In the genomic region with DNA sequence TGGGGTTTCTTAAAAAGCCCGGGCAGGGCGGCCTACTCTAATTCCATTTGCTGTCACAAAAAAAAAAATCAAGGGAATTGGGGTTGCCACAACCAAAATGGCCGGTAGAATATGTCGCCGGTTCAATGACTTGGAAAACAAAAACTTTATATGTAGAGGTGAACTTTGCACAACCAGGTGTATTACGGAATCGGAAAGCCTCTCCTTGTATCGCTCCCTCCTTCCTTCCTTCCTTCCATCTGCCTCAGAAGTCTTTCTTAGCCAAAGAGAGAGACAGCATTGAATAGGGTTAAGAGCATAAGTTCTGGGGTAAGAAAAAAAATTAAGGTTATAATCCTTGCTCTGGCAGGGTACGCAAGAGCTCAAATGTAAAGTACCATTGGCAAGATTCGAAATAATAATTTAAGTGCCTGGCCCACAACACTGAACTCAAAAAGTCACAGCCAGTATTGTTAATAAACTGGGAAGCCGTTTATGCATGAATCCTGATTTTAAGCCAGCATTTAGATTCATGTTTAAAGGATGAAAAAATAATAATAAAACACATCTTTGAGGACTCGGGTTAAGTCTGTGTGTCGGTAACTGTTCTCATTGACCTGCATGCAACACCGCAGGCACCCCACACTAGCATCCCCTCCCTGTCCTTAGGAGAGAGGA, we compare ENCODE assay signal across 1 cellular context.
TF ChIP-seq lines count a peak whose summit lies in the region.

No MANE protein-coding gene starts in this region.

TF ChIP-seq in HepG2, 621 proteins besides CTCF, POLR2A, EP300 and RAD21 (continued from another document and continues in another):
- peak; percentile 99 for TF ChIP-seq ZBTB40 (IDR thresholded peaks at IDR 0.05)
- TF ChIP-seq ZBTB40 (CRISPR knock-in tag; IDR thresholded peaks at IDR 0.05) = peak; percentile 99
- no peak for TF ChIP-seq AHR (CRISPR knock-in tag; IDR thresholded peaks at IDR 0.05)
- peak; percentile 32; the same call in 1 of the 2 replicates for TF ChIP-seq HCFC1 (IDR thresholded peaks at IDR 0.05; ENCODE audit: low read depth, low read length)
- TF ChIP-seq MTA1 (CRISPR knock-in tag; IDR thresholded peaks at IDR 0.05; ENCODE audit: borderline replicate concordance) = no peak
- 0 out of 2 replicates have a peak, but pooled peaks have one; percentile 2 for TF ChIP-seq PAXIP1 (CRISPR knock-in tag; conservative IDR thresholded peaks at IDR 0.05)
- TF ChIP-seq TRIM22 (IDR thresholded peaks at IDR 0.05) = no peak
- TF ChIP-seq, protein P1, sequence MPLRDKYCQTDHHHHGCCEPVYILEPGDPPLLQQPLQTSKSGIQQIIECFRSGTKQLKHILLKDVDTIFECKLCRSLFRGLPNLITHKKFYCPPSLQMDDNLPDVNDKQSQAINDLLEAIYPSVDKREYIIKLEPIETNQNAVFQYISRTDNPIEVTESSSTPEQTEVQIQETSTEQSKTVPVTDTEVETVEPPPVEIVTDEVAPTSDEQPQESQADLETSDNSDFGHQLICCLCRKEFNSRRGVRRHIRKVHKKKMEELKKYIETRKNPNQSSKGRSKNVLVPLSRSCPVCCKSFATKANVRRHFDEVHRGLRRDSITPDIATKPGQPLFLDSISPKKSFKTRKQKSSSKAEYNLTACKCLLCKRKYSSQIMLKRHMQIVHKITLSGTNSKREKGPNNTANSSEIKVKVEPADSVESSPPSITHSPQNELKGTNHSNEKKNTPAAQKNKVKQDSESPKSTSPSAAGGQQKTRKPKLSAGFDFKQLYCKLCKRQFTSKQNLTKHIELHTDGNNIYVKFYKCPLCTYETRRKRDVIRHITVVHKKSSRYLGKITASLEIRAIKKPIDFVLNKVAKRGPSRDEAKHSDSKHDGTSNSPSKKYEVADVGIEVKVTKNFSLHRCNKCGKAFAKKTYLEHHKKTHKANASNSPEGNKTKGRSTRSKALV (CRISPR knock-in tag; IDR thresholded peaks at IDR 0.05) = peak; percentile 0; the same call in 1 of the 2 replicates
- no peak for TF ChIP-seq ZKSCAN5 (CRISPR knock-in tag; IDR thresholded peaks at IDR 0.05)
- TF ChIP-seq JUNB (CRISPR knock-in tag; IDR thresholded peaks at IDR 0.05; ENCODE audit: borderline replicate concordance) = no peak
- TF ChIP-seq BRCA1 (CRISPR knock-in tag; IDR thresholded peaks at IDR 0.05) = no peak
- no peak for TF ChIP-seq SRSF4 (IDR thresholded peaks at IDR 0.05; ENCODE audit: low read depth, low read length, poor library complexity, severe bottlenecking)
- TF ChIP-seq, protein P2, sequence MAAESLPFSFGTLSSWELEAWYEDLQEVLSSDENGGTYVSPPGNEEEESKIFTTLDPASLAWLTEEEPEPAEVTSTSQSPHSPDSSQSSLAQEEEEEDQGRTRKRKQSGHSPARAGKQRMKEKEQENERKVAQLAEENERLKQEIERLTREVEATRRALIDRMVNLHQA (CRISPR knock-in tag; IDR thresholded peaks at IDR 0.05) = no peak
- no peak; the same call in 1 of the 2 replicates for TF ChIP-seq RORA (CRISPR knock-in tag; IDR thresholded peaks at IDR 0.05)
- TF ChIP-seq SIN3A (IDR thresholded peaks at IDR 0.05; ENCODE audit: borderline replicate concordance, low read depth, low read length) = no peak
- TF ChIP-seq NFIB (CRISPR knock-in tag; IDR thresholded peaks at IDR 0.05; ENCODE audit: borderline replicate concordance) = 0 out of 2 replicates have a peak, but pooled peaks have one; percentile 55
- TF ChIP-seq SP1 (IDR thresholded peaks at IDR 0.05) = no peak
- TF ChIP-seq SP1 (CRISPR knock-in tag; IDR thresholded peaks at IDR 0.05) = no peak
- no peak for TF ChIP-seq ATF7-NPFF (CRISPR knock-in tag; IDR thresholded peaks at IDR 0.05; ENCODE audit: low read depth)
- no peak for TF ChIP-seq ZNF614 (CRISPR knock-in tag; IDR thresholded peaks at IDR 0.05; ENCODE audit: borderline replicate concordance)
- TF ChIP-seq JUN (CRISPR knock-in tag; IDR thresholded peaks at IDR 0.05) = no peak
- TF ChIP-seq ATF5 (CRISPR knock-in tag; IDR thresholded peaks at IDR 0.05; ENCODE audit: low read depth) = no peak
- TF ChIP-seq, protein P3, sequence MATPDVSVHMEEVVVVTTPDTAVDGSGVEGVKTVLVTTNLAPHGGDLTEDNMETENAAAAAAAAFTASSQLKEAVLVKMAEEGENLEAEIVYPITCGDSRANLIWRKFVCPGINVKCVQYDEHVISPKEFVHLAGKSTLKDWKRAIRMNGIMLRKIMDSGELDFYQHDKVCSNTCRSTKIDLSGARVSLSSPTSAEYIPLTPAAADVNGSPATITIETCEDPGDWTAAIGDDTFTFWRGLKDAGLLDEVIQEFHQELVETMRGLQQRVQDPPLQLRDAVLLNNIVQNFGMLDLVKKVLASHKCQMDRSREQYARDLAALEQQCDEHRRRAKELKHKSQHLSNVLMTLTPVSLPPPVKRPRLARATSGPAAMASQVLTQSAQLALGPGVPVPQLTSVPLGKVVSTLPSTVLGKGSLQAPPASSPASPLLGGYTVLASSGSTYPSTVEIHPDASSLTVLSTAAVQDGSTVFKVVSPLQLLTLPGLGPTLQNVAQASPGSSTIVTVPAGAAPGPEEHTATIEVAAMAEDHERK (CRISPR knock-in tag; IDR thresholded peaks at IDR 0.05; ENCODE audit: low read depth) = no peak
- no peak for TF ChIP-seq CBX1 (IDR thresholded peaks at IDR 0.05; ENCODE audit: low read depth)
- TF ChIP-seq JDP2 (CRISPR knock-in tag; IDR thresholded peaks at IDR 0.05; ENCODE audit: borderline replicate concordance) = no peak
- no peak for TF ChIP-seq HNRNPUL1 (IDR thresholded peaks at IDR 0.05; ENCODE audit: low read depth, low read length)
- TF ChIP-seq ZNF720 (CRISPR knock-in tag; IDR thresholded peaks at IDR 0.05) = no peak
- peak; percentile 71 for TF ChIP-seq NFRKB (IDR thresholded peaks at IDR 0.05)
- TF ChIP-seq HNF4G (IDR thresholded peaks at IDR 0.05; ENCODE audit: borderline replicate concordance, low read depth, low read length) = peak; percentile 39; the same call in 1 of the 2 replicates
- no peak for TF ChIP-seq HNF4G (CRISPR knock-in tag; IDR thresholded peaks at IDR 0.05; ENCODE audit: borderline replicate concordance, low read depth)
- TF ChIP-seq GATAD2A (CRISPR knock-in tag; IDR thresholded peaks at IDR 0.05) = peak; percentile 18; the same call in 1 of the 2 replicates
- no peak for TF ChIP-seq TGIF2 (CRISPR knock-in tag; IDR thresholded peaks at IDR 0.05)
